1 cellular context compared by ENCODE assay signal in the genomic region with DNA sequence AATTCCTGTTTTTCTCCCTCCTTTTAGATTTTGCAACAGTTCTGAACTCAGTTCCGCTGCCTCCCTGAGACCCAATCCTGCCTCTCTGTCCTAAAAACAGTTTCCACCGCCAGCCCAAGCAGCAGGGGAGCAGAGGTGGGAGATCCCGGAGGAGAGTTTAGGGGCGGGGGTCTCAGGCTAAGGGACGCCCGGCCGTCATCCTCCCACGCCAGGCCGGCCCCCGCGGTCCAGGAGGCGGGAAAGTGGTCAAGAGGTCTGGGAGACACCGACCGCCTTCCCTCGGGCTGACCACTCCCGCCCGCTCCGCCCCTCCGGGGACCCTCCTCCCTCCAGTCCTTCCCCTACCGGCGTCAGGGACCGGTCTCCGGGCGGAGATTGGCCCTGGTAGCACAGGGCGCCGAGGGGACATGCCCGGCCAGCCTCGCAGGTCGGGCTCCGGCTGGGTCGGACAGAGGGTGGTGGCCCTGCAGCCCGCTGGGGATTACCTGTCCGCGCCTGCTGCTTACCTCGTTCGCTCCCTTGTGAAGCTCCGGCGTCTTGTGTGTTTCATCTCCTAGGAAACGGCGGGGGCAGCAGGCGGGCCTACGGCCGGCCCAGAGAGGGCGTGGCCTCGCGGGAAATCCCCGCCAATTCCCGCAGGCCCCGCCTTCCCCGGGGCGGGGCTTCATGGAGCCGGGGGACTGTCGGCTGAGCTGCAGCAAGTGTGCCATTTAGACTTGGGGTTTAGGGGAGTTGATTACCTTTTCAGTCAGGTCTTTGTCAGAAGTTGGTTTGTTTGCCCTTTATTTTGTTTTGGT.
TF ChIP-seq lines count a peak whose summit lies in the region.

A gene with protein sequence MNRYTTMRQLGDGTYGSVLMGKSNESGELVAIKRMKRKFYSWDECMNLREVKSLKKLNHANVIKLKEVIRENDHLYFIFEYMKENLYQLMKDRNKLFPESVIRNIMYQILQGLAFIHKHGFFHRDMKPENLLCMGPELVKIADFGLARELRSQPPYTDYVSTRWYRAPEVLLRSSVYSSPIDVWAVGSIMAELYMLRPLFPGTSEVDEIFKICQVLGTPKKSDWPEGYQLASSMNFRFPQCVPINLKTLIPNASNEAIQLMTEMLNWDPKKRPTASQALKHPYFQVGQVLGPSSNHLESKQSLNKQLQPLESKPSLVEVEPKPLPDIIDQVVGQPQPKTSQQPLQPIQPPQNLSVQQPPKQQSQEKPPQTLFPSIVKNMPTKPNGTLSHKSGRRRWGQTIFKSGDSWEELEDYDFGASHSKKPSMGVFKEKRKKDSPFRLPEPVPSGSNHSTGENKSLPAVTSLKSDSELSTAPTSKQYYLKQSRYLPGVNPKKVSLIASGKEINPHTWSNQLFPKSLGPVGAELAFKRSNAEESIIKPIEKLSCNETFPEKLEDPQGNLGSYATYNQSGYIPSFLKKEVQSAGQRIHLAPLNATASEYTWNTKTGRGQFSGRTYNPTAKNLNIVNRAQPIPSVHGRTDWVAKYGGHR (minus strand): TSS at position 543 of the 797 bp plus-strand sequence. CDS start 7,891 bp downstream, outside the sequence.

TF ChIP-seq in H1, 55 proteins besides CTCF, POLR2A, EP300 and RAD21 (continues in another document):
- TF ChIP-seq RXRA (IDR thresholded peaks at IDR 0.05; ENCODE audit: insufficient read depth, low read depth, low read length) (no peak), SIN3A (conservative IDR thresholded peaks at IDR 0.05 in 1 of 2, IDR thresholded peaks at IDR 0.05 in 1 of 2; ENCODE audit: low read depth in 1 of 2, low read length in 2 of 2) (peak; percentile 64 to 83; a peak in 2 of 4 replicates), KDM5A (IDR thresholded peaks at IDR 0.05; ENCODE audit: low read length) (no peak), TCF12 (IDR thresholded peaks at IDR 0.05; ENCODE audit: low read depth, low read length) (no peak), POU5F1 (IDR thresholded peaks at IDR 0.05; ENCODE audit: low read depth, low read length) (no peak), CHD1 (IDR thresholded peaks at IDR 0.05; ENCODE audit: low read depth, low read length) (no peak), SP4 (IDR thresholded peaks at IDR 0.05; ENCODE audit: low read length) (no peak), TAF1 (IDR thresholded peaks at IDR 0.05; ENCODE audit: low read depth, low read length) (peak; percentile 73), SIX5 (IDR thresholded peaks at IDR 0.05; ENCODE audit: low read depth, low read length) (no peak), TAF7 (optimal IDR thresholded peaks at IDR 0.05; ENCODE audit: borderline replicate concordance, low read depth, low read length) (peak; percentile 44), TBP (IDR thresholded peaks at IDR 0.05; ENCODE audit: low read depth, low read length) (peak; percentile 75), BRCA1 (IDR thresholded peaks at IDR 0.05; ENCODE audit: low read depth, low read length) (no peak), NRF1 (IDR thresholded peaks at IDR 0.05; ENCODE audit: low read depth, low read length) (no peak), KDM4A (IDR thresholded peaks at IDR 0.05; ENCODE audit: low read depth, low read length, severe bottlenecking) (peak; percentile 86), MAFK (IDR thresholded peaks at IDR 0.05; ENCODE audit: low read depth, low read length) (no peak), CBX5 (IDR thresholded peaks at IDR 0.05; ENCODE audit: low read depth, low read length) (no peak), RBBP5 (IDR thresholded peaks at IDR 0.05; ENCODE audit: borderline replicate concordance, low read depth, low read length) (peak; percentile 89; the same call in 1 of the 2 replicates), POLR2AphosphoS5 (IDR thresholded peaks at IDR 0.05; ENCODE audit: low read depth, low read length) (peak; percentile 57; the same call in 1 of the 2 replicates), GABPA (IDR thresholded peaks at IDR 0.05; ENCODE audit: borderline replicate concordance, insufficient read depth, low read length) (no peak), EZH2 (IDR thresholded peaks at IDR 0.05; ENCODE audit: low read depth, low read length, severe bottlenecking) (no peak), CREB1 (IDR thresholded peaks at IDR 0.05) (no peak), CEBPB (IDR thresholded peaks at IDR 0.05; ENCODE audit: low read depth, low read length) (no peak), SAP30 (IDR thresholded peaks at IDR 0.05; ENCODE audit: insufficient read depth, insufficient replicate concordance, low read length) (no peak), YY1 (IDR thresholded peaks at IDR 0.05; ENCODE audit: low read depth, low read length) (0 out of 2 replicates have a peak, but pooled peaks have one; percentile 6), CTBP2 (IDR thresholded peaks at IDR 0.05; ENCODE audit: borderline replicate concordance, insufficient read depth, insufficient read length, low read length) (no peak), HDAC2 (IDR thresholded peaks at IDR 0.05; ENCODE audit: borderline replicate concordance in 1 of 2, low read depth in 2 of 2, low read length in 2 of 2) (peak in 1 of 2 experiments; percentile 23; a peak in 2 of 4 replicates), GTF2F1 (IDR thresholded peaks at IDR 0.05; ENCODE audit: borderline replicate concordance, low read depth, low read length) (no peak), JUN (IDR thresholded peaks at IDR 0.05; ENCODE audit: low read depth, low read length) (no peak), TEAD4 (IDR thresholded peaks at IDR 0.05; ENCODE audit: low read depth, low read length) (no peak), SP1 (IDR thresholded peaks at IDR 0.05; ENCODE audit: low read depth, low read length) (no peak), JUND (IDR thresholded peaks at IDR 0.05; ENCODE audit: low read length) (no peak), SRF (IDR thresholded peaks at IDR 0.05; ENCODE audit: low read depth, low read length) (no peak), RFX5 (IDR thresholded peaks at IDR 0.05; ENCODE audit: borderline replicate concordance, low read depth, low read length) (no peak), ASH2L (IDR thresholded peaks at IDR 0.05; ENCODE audit: low read length) (peak; percentile 49), BCL11A (IDR thresholded peaks at IDR 0.05; ENCODE audit: low read depth in 2 of 2, low read length in 2 of 2) (no peak), SP2 (IDR thresholded peaks at IDR 0.05; ENCODE audit: low read length) (no peak), ZNF274 (IDR thresholded peaks at IDR 0.05; ENCODE audit: borderline replicate concordance, extremely low read depth, low read length) (no peak), RNF2 (IDR thresholded peaks at IDR 0.05; ENCODE audit: borderline replicate concordance, low read depth, low read length, missing control alignments, poor library complexity, severe bottlenecking) (no peak), EGR1 (IDR thresholded peaks at IDR 0.05; ENCODE audit: borderline replicate concordance, low read depth, low read length) (no peak), HDAC6 (IDR thresholded peaks at IDR 0.05; ENCODE audit: low read depth, low read length) (no peak), KDM1A (IDR thresholded peaks at IDR 0.05; ENCODE audit: borderline replicate concordance, low read length) (no peak), FOSL1 (IDR thresholded peaks at IDR 0.05; ENCODE audit: insufficient read depth, low read depth, low read length) (no peak), BACH1 (IDR thresholded peaks at IDR 0.05; ENCODE audit: low read length) (no peak), NANOG (IDR thresholded peaks at IDR 0.05; ENCODE audit: insufficient read depth, low read depth, low read length, poor library complexity, severe bottlenecking) (no peak), SUZ12 (IDR thresholded peaks at IDR 0.05; ENCODE audit: low read length) (no peak), CHD2 (IDR thresholded peaks at IDR 0.05; ENCODE audit: low read length) (no peak), SIRT6 (IDR thresholded peaks at IDR 0.05; ENCODE audit: low read length) (no peak)
- TF ChIP-seq, protein P1, sequence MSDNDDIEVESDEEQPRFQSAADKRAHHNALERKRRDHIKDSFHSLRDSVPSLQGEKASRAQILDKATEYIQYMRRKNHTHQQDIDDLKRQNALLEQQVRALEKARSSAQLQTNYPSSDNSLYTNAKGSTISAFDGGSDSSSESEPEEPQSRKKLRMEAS (IDR thresholded peaks at IDR 0.05) = peak; percentile 27
- TF ChIP-seq, protein P2, sequence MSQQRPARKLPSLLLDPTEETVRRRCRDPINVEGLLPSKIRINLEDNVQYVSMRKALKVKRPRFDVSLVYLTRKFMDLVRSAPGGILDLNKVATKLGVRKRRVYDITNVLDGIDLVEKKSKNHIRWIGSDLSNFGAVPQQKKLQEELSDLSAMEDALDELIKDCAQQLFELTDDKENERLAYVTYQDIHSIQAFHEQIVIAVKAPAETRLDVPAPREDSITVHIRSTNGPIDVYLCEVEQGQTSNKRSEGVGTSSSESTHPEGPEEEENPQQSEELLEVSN (IDR thresholded peaks at IDR 0.05) = peak; percentile 66
- TF ChIP-seq, protein P3, sequence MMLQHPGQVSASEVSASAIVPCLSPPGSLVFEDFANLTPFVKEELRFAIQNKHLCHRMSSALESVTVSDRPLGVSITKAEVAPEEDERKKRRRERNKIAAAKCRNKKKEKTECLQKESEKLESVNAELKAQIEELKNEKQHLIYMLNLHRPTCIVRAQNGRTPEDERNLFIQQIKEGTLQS (IDR thresholded peaks at IDR 0.05; ENCODE audit: insufficient read depth, low read depth, low read length) = no peak
- TF ChIP-seq, protein P4, sequence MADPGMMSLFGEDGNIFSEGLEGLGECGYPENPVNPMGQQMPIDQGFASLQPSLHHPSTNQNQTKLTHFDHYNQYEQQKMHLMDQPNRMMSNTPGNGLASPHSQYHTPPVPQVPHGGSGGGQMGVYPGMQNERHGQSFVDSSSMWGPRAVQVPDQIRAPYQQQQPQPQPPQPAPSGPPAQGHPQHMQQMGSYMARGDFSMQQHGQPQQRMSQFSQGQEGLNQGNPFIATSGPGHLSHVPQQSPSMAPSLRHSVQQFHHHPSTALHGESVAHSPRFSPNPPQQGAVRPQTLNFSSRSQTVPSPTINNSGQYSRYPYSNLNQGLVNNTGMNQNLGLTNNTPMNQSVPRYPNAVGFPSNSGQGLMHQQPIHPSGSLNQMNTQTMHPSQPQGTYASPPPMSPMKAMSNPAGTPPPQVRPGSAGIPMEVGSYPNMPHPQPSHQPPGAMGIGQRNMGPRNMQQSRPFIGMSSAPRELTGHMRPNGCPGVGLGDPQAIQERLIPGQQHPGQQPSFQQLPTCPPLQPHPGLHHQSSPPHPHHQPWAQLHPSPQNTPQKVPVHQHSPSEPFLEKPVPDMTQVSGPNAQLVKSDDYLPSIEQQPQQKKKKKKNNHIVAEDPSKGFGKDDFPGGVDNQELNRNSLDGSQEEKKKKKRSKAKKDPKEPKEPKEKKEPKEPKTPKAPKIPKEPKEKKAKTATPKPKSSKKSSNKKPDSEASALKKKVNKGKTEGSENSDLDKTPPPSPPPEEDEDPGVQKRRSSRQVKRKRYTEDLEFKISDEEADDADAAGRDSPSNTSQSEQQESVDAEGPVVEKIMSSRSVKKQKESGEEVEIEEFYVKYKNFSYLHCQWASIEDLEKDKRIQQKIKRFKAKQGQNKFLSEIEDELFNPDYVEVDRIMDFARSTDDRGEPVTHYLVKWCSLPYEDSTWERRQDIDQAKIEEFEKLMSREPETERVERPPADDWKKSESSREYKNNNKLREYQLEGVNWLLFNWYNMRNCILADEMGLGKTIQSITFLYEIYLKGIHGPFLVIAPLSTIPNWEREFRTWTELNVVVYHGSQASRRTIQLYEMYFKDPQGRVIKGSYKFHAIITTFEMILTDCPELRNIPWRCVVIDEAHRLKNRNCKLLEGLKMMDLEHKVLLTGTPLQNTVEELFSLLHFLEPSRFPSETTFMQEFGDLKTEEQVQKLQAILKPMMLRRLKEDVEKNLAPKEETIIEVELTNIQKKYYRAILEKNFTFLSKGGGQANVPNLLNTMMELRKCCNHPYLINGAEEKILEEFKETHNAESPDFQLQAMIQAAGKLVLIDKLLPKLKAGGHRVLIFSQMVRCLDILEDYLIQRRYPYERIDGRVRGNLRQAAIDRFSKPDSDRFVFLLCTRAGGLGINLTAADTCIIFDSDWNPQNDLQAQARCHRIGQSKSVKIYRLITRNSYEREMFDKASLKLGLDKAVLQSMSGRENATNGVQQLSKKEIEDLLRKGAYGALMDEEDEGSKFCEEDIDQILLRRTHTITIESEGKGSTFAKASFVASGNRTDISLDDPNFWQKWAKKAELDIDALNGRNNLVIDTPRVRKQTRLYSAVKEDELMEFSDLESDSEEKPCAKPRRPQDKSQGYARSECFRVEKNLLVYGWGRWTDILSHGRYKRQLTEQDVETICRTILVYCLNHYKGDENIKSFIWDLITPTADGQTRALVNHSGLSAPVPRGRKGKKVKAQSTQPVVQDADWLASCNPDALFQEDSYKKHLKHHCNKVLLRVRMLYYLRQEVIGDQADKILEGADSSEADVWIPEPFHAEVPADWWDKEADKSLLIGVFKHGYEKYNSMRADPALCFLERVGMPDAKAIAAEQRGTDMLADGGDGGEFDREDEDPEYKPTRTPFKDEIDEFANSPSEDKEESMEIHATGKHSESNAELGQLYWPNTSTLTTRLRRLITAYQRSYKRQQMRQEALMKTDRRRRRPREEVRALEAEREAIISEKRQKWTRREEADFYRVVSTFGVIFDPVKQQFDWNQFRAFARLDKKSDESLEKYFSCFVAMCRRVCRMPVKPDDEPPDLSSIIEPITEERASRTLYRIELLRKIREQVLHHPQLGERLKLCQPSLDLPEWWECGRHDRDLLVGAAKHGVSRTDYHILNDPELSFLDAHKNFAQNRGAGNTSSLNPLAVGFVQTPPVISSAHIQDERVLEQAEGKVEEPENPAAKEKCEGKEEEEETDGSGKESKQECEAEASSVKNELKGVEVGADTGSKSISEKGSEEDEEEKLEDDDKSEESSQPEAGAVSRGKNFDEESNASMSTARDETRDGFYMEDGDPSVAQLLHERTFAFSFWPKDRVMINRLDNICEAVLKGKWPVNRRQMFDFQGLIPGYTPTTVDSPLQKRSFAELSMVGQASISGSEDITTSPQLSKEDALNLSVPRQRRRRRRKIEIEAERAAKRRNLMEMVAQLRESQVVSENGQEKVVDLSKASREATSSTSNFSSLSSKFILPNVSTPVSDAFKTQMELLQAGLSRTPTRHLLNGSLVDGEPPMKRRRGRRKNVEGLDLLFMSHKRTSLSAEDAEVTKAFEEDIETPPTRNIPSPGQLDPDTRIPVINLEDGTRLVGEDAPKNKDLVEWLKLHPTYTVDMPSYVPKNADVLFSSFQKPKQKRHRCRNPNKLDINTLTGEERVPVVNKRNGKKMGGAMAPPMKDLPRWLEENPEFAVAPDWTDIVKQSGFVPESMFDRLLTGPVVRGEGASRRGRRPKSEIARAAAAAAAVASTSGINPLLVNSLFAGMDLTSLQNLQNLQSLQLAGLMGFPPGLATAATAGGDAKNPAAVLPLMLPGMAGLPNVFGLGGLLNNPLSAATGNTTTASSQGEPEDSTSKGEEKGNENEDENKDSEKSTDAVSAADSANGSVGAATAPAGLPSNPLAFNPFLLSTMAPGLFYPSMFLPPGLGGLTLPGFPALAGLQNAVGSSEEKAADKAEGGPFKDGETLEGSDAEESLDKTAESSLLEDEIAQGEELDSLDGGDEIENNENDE (IDR thresholded peaks at IDR 0.05; ENCODE audit: insufficient replicate concordance, low read length) = no peak
- TF ChIP-seq, protein P5, sequence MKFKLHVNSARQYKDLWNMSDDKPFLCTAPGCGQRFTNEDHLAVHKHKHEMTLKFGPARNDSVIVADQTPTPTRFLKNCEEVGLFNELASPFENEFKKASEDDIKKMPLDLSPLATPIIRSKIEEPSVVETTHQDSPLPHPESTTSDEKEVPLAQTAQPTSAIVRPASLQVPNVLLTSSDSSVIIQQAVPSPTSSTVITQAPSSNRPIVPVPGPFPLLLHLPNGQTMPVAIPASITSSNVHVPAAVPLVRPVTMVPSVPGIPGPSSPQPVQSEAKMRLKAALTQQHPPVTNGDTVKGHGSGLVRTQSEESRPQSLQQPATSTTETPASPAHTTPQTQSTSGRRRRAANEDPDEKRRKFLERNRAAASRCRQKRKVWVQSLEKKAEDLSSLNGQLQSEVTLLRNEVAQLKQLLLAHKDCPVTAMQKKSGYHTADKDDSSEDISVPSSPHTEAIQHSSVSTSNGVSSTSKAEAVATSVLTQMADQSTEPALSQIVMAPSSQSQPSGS (IDR thresholded peaks at IDR 0.05; ENCODE audit: low read length) = no peak
